Comparison of ENCODE assay signal across 1 cellular context in the genomic region with DNA sequence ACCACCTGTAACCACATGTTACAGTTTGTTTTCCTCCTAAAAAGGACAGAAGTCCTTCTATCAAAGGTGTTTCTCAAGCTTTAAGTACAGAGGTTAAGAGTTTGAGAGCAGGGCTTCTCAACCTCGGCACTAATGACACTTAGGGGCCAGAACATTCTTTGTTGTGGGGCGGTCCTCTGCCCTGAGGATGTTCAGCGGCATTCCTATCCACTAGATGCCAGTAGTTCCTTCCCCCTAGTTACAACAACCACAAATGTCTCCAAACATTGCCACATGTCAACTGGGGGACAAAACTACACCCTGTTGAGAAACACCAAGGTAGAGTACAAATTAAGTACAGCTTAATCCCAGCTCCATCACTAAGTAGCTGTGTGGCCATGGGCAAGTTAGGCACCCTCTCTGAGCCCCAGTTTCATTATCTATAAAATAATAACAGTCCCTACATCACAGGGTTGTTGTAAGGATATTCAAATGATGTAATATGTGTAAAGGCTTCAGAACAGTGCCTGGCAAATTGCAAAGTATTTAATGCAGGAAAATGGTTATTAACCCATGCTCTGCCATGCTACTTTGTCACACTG.
TF ChIP-seq lines count a peak whose summit lies in the region.

No MANE protein-coding gene starts in this region.

TF ChIP-seq in WTC11, 78 proteins besides CTCF, POLR2A, EP300 and RAD21 (continued from another document):
- no peak for TF ChIP-seq GRHL2 (CRISPR knock-in tag; IDR thresholded peaks at IDR 0.05; ENCODE audit: insufficient replicate concordance, severe bottlenecking)
TF ChIP-seq in WTC11: peak in this region for 0.
